In genomic region chr16:19210175-19210924, GRCh38 we compare ENCODE assay signal across 10 cellular contexts. TPM values are rescaled to one million over a fixed set of nuclear protein-coding genes. Genes with fewer than 3 reads are reported as not detected.
DNase-seq lines count a peak whose midpoint lies in the region; ATAC-seq and TF ChIP-seq lines count a peak whose summit lies in the region.
"Had no signal": no experiment of that assay in that cellular context is flagged by ENCODE, and none has a peak within 500 bp of the region (broad histone marks: within the 10 kb centered on the region; RNA-seq: fewer than 3 reads in every experiment).

No MANE protein-coding gene starts in this region.

- H3K36me3 Mint-ChIP-seq in activated T-cell treated with anti-CD3 and anti-CD28 coated beads, Interleukin-2, amount 50 U/mL, for 24 hours (ENCODE audit: low read depth), result no peaks in the 10 kb centered on the region
- H3K36me3 Mint-ChIP-seq in CD4-positive, alpha-beta memory T cell, result no peaks in the 10 kb centered on the region
- peaks cover 0 to 7% of the 10 kb centered on the region in 2 donors for H3K36me3 Mint-ChIP-seq in activated naive CD4-positive, alpha-beta T cell treated with anti-CD3 and anti-CD28 coated beads, Interleukin-2, amount 50 U/mL, for 72 hours

- peak; percentile 74 for ATAC-seq in GM21528 (IDR thresholded peaks at IDR 0.05; ENCODE audit: low FRiP score, unreplicated experiment)
- ATAC-seq in activated naive CD4-positive, alpha-beta T cell treated with anti-CD3 and anti-CD28 coated beads, Interleukin-2, amount 50 U/mL, for 72 hours, result no peak

- peaks cover 8% of the 10 kb centered on the region for H3K9me3 Mint-ChIP-seq in activated T-cell treated with anti-CD3 and anti-CD28 coated beads, Interleukin-2, amount 50 U/mL, for 24 hours
- H3K9me3 Mint-ChIP-seq in CD4-positive, alpha-beta memory T cell, result peaks cover 0 to 14% (median 10%) of the 10 kb centered on the region in 8 donors
- peaks cover 0 to 14% of the 10 kb centered on the region in 2 donors for H3K9me3 Mint-ChIP-seq in activated naive CD4-positive, alpha-beta T cell treated with anti-CD3 and anti-CD28 coated beads, Interleukin-2, amount 50 U/mL, for 72 hours

- no peak overlapping the region for H3K27ac Mint-ChIP-seq in activated T-cell treated with anti-CD3 and anti-CD28 coated beads, Interleukin-2, amount 50 U/mL, for 24 hours
- H3K27ac Mint-ChIP-seq in CD4-positive, alpha-beta memory T cell, result no peak overlapping the region
- H3K27ac Mint-ChIP-seq in activated naive CD4-positive, alpha-beta T cell treated with anti-CD3 and anti-CD28 coated beads, Interleukin-2, amount 50 U/mL, for 72 hours, result no peak overlapping the region
- H3K27ac Mint-ChIP-seq: T-helper 1 cell treated with Interleukin-12 subunit alpha and Interleukin-12 subunit beta and Interleukin-4 antibody, amounts not matched to agents 30 μg/mL and 1 μg/mL, for 36 hours had no signal

- H3K9me3 ChIP-seq in CD4-positive, alpha-beta memory T cell (ENCODE audit: control insufficient read depth in 1 of 2, low read length in 2 of 2), result no peaks in the 10 kb centered on the region

- H3K36me3 ChIP-seq in CD4-positive, alpha-beta memory T cell (ENCODE audit: insufficient read depth, low read length), result no peaks in the 10 kb centered on the region

- H3K27me3 ChIP-seq in CD4-positive, alpha-beta memory T cell (ENCODE audit: insufficient read depth, low read length), result no peaks in the 10 kb centered on the region

- H3K4me3 Mint-ChIP-seq in activated T-cell treated with anti-CD3 and anti-CD28 coated beads, Interleukin-2, amount 50 U/mL, for 24 hours, result no peak overlapping the region
- H3K4me3 Mint-ChIP-seq in CD4-positive, alpha-beta memory T cell, result no peak overlapping the region
- H3K4me3 Mint-ChIP-seq: T-helper 1 cell treated with Interleukin-12 subunit alpha and Interleukin-12 subunit beta and Interleukin-4 antibody, amounts not matched to agents 30 μg/mL and 1 μg/mL, for 36 hours had no signal

- no peaks in the 10 kb centered on the region for H3K4me1 Mint-ChIP-seq in activated T-cell treated with anti-CD3 and anti-CD28 coated beads, Interleukin-2, amount 50 U/mL, for 24 hours (ENCODE audit: low read depth)
- H3K4me1 Mint-ChIP-seq in CD4-positive, alpha-beta memory T cell, result no peaks in the 10 kb centered on the region

- H3K27me3 Mint-ChIP-seq in activated T-cell treated with anti-CD3 and anti-CD28 coated beads, Interleukin-2, amount 50 U/mL, for 24 hours, result peaks cover 3% of the 10 kb centered on the region
- peaks cover 0 to 4% of the 10 kb centered on the region in 2 donors for H3K27me3 Mint-ChIP-seq in CD4-positive, alpha-beta memory T cell

- peak overlapping the region; percentile 29 for H3K27ac ChIP-seq in cingulate gyrus (ENCODE audit: low read depth, low read length)
- H3K27ac ChIP-seq in CD4-positive, alpha-beta memory T cell (ENCODE audit: low read depth, low read length), result no peak overlapping the region

- CTCF ChIA-PET in GM10248 (lab: Yijun Ruan, JAX), result interaction anchor here (0.8 to 1.5 kb wide), 4 partner anchors 9 to 150 kb away, joined by 3 to 4 read pairs (median 4); no protein-coding TSS in a partner anchor
- CTCF ChIA-PET in CD4-positive, alpha-beta memory T cell (lab: Charles Lee; ENCODE audit: partially characterized antibody), result no interaction called here

- POLR2A ChIA-PET in GM10248 (lab: Yijun Ruan, JAX), result no interaction called here
- POLR2A ChIA-PET in CD4-positive, alpha-beta memory T cell (lab: Charles Lee; ENCODE audit: partially characterized antibody), result no interaction called here

- DNase-seq in GM10248 (ENCODE audit: extremely low spot score), result peak; percentile 56
- DNase-seq in HS-27A (ENCODE audit: low read depth), result peak; percentile 35
- no peak for DNase-seq in activated T-cell treated with anti-CD3 and anti-CD28 coated beads, Interleukin-2, amount 50 U/mL, for 24 hours
- DNase-seq in activated naive CD4-positive, alpha-beta T cell treated with Interleukin-2 at 50 U/mL for 16 hours, result no peak
- no peak for DNase-seq in CD4-positive, alpha-beta memory T cell
- no peak for DNase-seq in activated naive CD4-positive, alpha-beta T cell treated with anti-CD3 and anti-CD28 coated beads, Interleukin-2, amount 50 U/mL, for 72 hours (ENCODE audit: low spot score in 2 of 2)
- DNase-seq: effector CD4-positive, alpha-beta T cell had no signal

- peak; percentile 37 for TF ChIP-seq CTCF in GM10248 (IDR thresholded peaks at IDR 0.05; ENCODE audit: control extremely low read depth, extremely low read depth, low read depth, missing control alignments)

- H3K4me1 ChIP-seq in CD4-positive, alpha-beta memory T cell (ENCODE audit: insufficient read depth, low read length), result no peaks in the 10 kb centered on the region

- intact Hi-C loops in CD4-positive, alpha-beta memory T cell (cut with micrococcal nuclease), result no loop called here

- no peak overlapping the region for H3K4me3 ChIP-seq in CD4-positive, alpha-beta memory T cell (ENCODE audit: low read length in 2 of 2)

RNA-seq across cellular contexts. Expression of gene SYT17, which starts 42.3 kb away (rescaled TPM):
- not detected for total RNA-seq in CD4-positive, alpha-beta memory T cell
- polyA plus RNA-seq in CD4-positive, alpha-beta memory T cell, result not detected
- total RNA-seq in activated naive CD4-positive, alpha-beta T cell treated with anti-CD3 and anti-CD28 coated beads, Interleukin-2, amount 50 U/mL, for 72 hours, result not detected

Comparison
In these comparisons a context has a peak if more than half of its experiments do, and no peak if none do; other contexts are left out.
1. DNase-seq: peak in GM10248 (single experiment) and HS-27A (single experiment); none in activated T-cell treated with anti-CD3 and anti-CD28 coated beads, Interleukin-2, amount 50 U/mL, for 24 hours (single experiment), activated naive CD4-positive, alpha-beta T cell treated with Interleukin-2 at 50 U/mL for 16 hours (single experiment), CD4-positive, alpha-beta memory T cell (0 of 5) and activated naive CD4-positive, alpha-beta T cell treated with anti-CD3 and anti-CD28 coated beads, Interleukin-2, amount 50 U/mL, for 72 hours (0 of 2).